ENCODE assay signal across 26 cellular contexts in genomic region chr2:141888987-141889555, GRCh38.
"Had no signal": no experiment of that assay in that cellular context is flagged by ENCODE, and none has a peak within 500 bp of the region (broad histone marks: within the 10 kb centered on the region; RNA-seq: fewer than 3 reads in every experiment).

No MANE protein-coding gene starts in this region.

- H3K36me3 ChIP-seq: colonic mucosa, esophagus muscularis mucosa, gastroesophageal sphincter, heart right ventricle, lower lobe of right lung, spleen, suprapubic skin, thyroid gland, vagina had no signal

- DNase-seq: colonic mucosa; effector memory CD4-positive, alpha-beta T cell; foreskin keratinocyte; glutamatergic neuron; heart right ventricle; immature natural killer cell; islet precursor cell; kidney glomerular epithelial cell; left ventricle myocardium superior; lower lobe of right lung; naive thymus-derived CD8-positive, alpha-beta T cell; nephron progenitor cell; posterior cingulate gyrus; psoas muscle; right cardiac atrium; spleen; stimulated activated CD4-positive, alpha-beta T cell treated with anti-CD3 and anti-CD28 coated beads, Interleukin-4, amount 100 ng/mL, for 4 hours; thyroid gland; trophoblast cell had no signal

- H3K9me3 ChIP-seq: colonic mucosa, esophagus muscularis mucosa, gastroesophageal sphincter, heart right ventricle, lower lobe of right lung, psoas muscle, spleen, suprapubic skin, thyroid gland, vagina had no signal

- ATAC-seq: foreskin keratinocyte; gastroesophageal sphincter; heart right ventricle; left ventricle myocardium superior; lower lobe of right lung; naive thymus-derived CD8-positive, alpha-beta T cell; psoas muscle; right cardiac atrium; stimulated activated memory B cell treated with anti-CD40 and anti-IgM and Interleukin-4, amounts not matched to agents 10 μg/mL and 1 μg/mL and 100 μg/mL, for 72 hours had no signal

- H3K27ac ChIP-seq: colonic mucosa, esophagus muscularis mucosa, foreskin keratinocyte, gastroesophageal sphincter, heart right ventricle, lower lobe of right lung, psoas muscle, skin epidermis, spleen, suprapubic skin, thyroid gland, vagina had no signal

- FAIRE-seq: endothelial cell of umbilical vein had no signal

- H3K4me1 ChIP-seq: colonic mucosa, esophagus muscularis mucosa, foreskin keratinocyte, gastroesophageal sphincter, heart right ventricle, lower lobe of right lung, psoas muscle, spleen, suprapubic skin, thyroid gland, vagina had no signal

- H3K4me3 ChIP-seq: colonic mucosa, esophagus muscularis mucosa, gastroesophageal sphincter, heart right ventricle, lower lobe of right lung, psoas muscle, skin epidermis, spleen, suprapubic skin, thyroid gland, vagina had no signal

- H3K27me3 ChIP-seq: colonic mucosa, esophagus muscularis mucosa, foreskin keratinocyte, gastroesophageal sphincter, heart right ventricle, spleen, suprapubic skin, thyroid gland, vagina had no signal
